Comparison of ENCODE assay signal across 8 cellular contexts in genomic region chr12:45728625-45729232, GRCh38. TPM values are rescaled to one million over a fixed set of nuclear protein-coding genes. Genes with fewer than 3 reads are reported as not detected.
DNase-seq lines count a peak whose midpoint lies in the region; ATAC-seq and TF ChIP-seq lines count a peak whose summit lies in the region.

No MANE protein-coding gene starts in this region.

- H3K27me3 ChIP-seq in SK-N-SH (ENCODE audit: insufficient read depth) (no peaks in the 10 kb centered on the region), thymus (ENCODE audit: control insufficient read depth, insufficient read depth) (no peaks in the 10 kb centered on the region)

- peak overlapping the region; percentile 83 for H2AFZ ChIP-seq in SK-N-SH (ENCODE audit: low read depth)

- TF ChIP-seq EP300 in SK-N-SH (IDR thresholded peaks at IDR 0.05; ENCODE audit: borderline replicate concordance in 1 of 2, low read depth in 1 of 2, low read length in 1 of 2): peak; percentile 50 to 54; a peak in 2 of 4 replicates

- WGBS in SK-N-SH (ENCODE audit: low lambda C conversion rate): under 1% methylated on average over 24 of the region's 66 CpGs
- WGBS in thymus: under 1% methylated on average over 66 of the region's 66 CpGs

- peak overlapping the region; percentile 100 for H3K4me3 Mint-ChIP-seq in activated naive CD8-positive, alpha-beta T cell
- H3K4me3 Mint-ChIP-seq in osteocyte (ENCODE audit: unreplicated experiment): peak overlapping the region; percentile 87

- peaks cover 59% of the 10 kb centered on the region for H3K79me2 ChIP-seq in SK-N-SH (ENCODE audit: insufficient read depth)

- ATAC-seq in HG02623 (IDR thresholded peaks at IDR 0.05; ENCODE audit: unreplicated experiment): peak; percentile 49

- H3K9ac ChIP-seq in SK-N-SH: peak overlapping the region; percentile 97

- H3K4me1 ChIP-seq in SK-N-SH (ENCODE audit: control insufficient read depth in 1 of 2, insufficient read depth in 2 of 2, low read depth in 1 of 2, low read length in 1 of 2): peaks cover 10 to 17% of the 10 kb centered on the region in 2 experiments; a peak in 3 of 4 replicates
- no peaks in the 10 kb centered on the region for H3K4me1 ChIP-seq in thymus (ENCODE audit: control insufficient read depth, insufficient read depth, low read length)

- DNase-seq in GM12865 (ENCODE audit: low read depth) (peak; percentile 99), NCI-H1092 (lab: John Stamatoyannopoulos, UW) (peak; percentile 99), SK-N-SH (peak; percentile 86), head of caudate nucleus (peak; percentile 91 to 99 (median 96)), osteocyte (ENCODE audit: extremely low spot score, unreplicated experiment) (peak; percentile 99)

- no peaks in the 10 kb centered on the region for H3K27me3 Mint-ChIP-seq in activated naive CD8-positive, alpha-beta T cell
- no peaks in the 10 kb centered on the region for H3K27me3 Mint-ChIP-seq in osteocyte (ENCODE audit: unreplicated experiment)

- peak overlapping the region; percentile 92 for H3K4me3 ChIP-seq in GM12865 (ENCODE audit: low read depth, low read length)
- H3K4me3 ChIP-seq in SK-N-SH (ENCODE audit: low read depth in 2 of 2, low read length in 1 of 2): peak overlapping the region; percentile 90 to 93
- peak overlapping the region; percentile 100 for H3K4me3 ChIP-seq in thymus (ENCODE audit: low read length)

- POLR2A ChIA-PET in SK-N-SH (lab: Yijun Ruan, JAX): interaction anchor here (0.5 to 2.1 kb wide), 6 partner anchors 13 to 513 kb away, joined by 3 to 9 read pairs (median 4); partner anchors contain the start of gene ANO6

- peak; percentile 49 for TF ChIP-seq RAD21 in SK-N-SH (IDR thresholded peaks at IDR 0.05; ENCODE audit: low read length)

- TF ChIP-seq CTCF in GM12865 (IDR thresholded peaks at IDR 0.05; ENCODE audit: insufficient read depth, low read depth, low read length, missing control alignments) (peak; percentile 94), SK-N-SH (IDR thresholded peaks at IDR 0.05) (peak; percentile 81), osteocyte (IDR thresholded peaks at IDR 0.05) (peak; percentile 97)

- no peaks in the 10 kb centered on the region for H3K9me2 ChIP-seq in SK-N-SH

- peaks cover 46% of the 10 kb centered on the region for H3F3A ChIP-seq in SK-N-SH (replicated peaks; ENCODE audit: insufficient read depth)

- H3K36me3 Mint-ChIP-seq in activated naive CD8-positive, alpha-beta T cell: peaks cover 3% of the 10 kb centered on the region
- no peaks in the 10 kb centered on the region for H3K36me3 Mint-ChIP-seq in osteocyte (ENCODE audit: unreplicated experiment)

- peaks cover 12% of the 10 kb centered on the region for H4K20me1 ChIP-seq in SK-N-SH (ENCODE audit: insufficient read depth)

- H3K9me3 ChIP-seq in SK-N-SH: no peaks in the 10 kb centered on the region
- no peaks in the 10 kb centered on the region for H3K9me3 ChIP-seq in thymus (ENCODE audit: control insufficient read depth)

- peaks cover 37% of the 10 kb centered on the region for H3K4me1 Mint-ChIP-seq in activated naive CD8-positive, alpha-beta T cell (ENCODE audit: low read depth)
- H3K4me1 Mint-ChIP-seq in osteocyte (ENCODE audit: unreplicated experiment): peaks cover 35% of the 10 kb centered on the region

- H3K9me3 Mint-ChIP-seq in activated naive CD8-positive, alpha-beta T cell (ENCODE audit: low read depth): no peaks in the 10 kb centered on the region
- no peaks in the 10 kb centered on the region for H3K9me3 Mint-ChIP-seq in osteocyte (ENCODE audit: unreplicated experiment)

- H3K27ac ChIP-seq in SK-N-SH (ENCODE audit: low read depth in 2 of 2, low read length in 1 of 2) (peak overlapping the region; percentile 94 to 99), thymus (ENCODE audit: low read depth) (peak overlapping the region; percentile 100)

- CTCF ChIA-PET in SK-N-SH (lab: Yijun Ruan, JAX): interaction anchor here (0.6 to 9.2 kb wide), 21 partner anchors 8 to 1887 kb away, joined by 3 to 70 read pairs (median 3); partner anchors contain the start of gene ANO6

- intact Hi-C loops in head of caudate nucleus (cut with DNase I): loop anchor here (2.0 to 10.0 kb wide), 4 partner anchors 114 to 511 kb away; partner anchors contain the start of genes ANO6 and SCAF11

- peak overlapping the region; percentile 98 for H3K27ac Mint-ChIP-seq in activated naive CD8-positive, alpha-beta T cell
- peak overlapping the region; percentile 99 for H3K27ac Mint-ChIP-seq in osteocyte (ENCODE audit: unreplicated experiment)

- H3K4me2 ChIP-seq in SK-N-SH: peak overlapping the region; percentile 86

- peaks cover 13 to 15% of the 10 kb centered on the region in 2 experiments for H3K36me3 ChIP-seq in SK-N-SH (replicated peaks in 1 of 2; ENCODE audit: control insufficient read depth in 1 of 2, insufficient read depth in 2 of 2, low read length in 1 of 2)
- no peaks in the 10 kb centered on the region for H3K36me3 ChIP-seq in thymus (ENCODE audit: control insufficient read depth, insufficient read depth)

TF ChIP-seq in SK-N-SH, 30 proteins besides CTCF, POLR2A, EP300 and RAD21 (continues in another document):
- TF ChIP-seq GATA2 (CRISPR knock-in tag; IDR thresholded peaks at IDR 0.05) (no peak), SIN3A (IDR thresholded peaks at IDR 0.05; ENCODE audit: borderline replicate concordance, low read depth, low read length) (no peak; the same call in 1 of the 2 replicates), JUND (IDR thresholded peaks at IDR 0.05) (no peak), POLR2AphosphoS5 (IDR thresholded peaks at IDR 0.05; ENCODE audit: low read depth, low read length) (peak; percentile 23; the same call in 1 of the 2 replicates), TCF12 (IDR thresholded peaks at IDR 0.05) (0 out of 2 replicates have a peak, but pooled peaks have one; percentile 50), FOXM1 (IDR thresholded peaks at IDR 0.05; ENCODE audit: low read depth) (no peak), YY1 (IDR thresholded peaks at IDR 0.05; ENCODE audit: low read depth) (no peak; the same call in none of the 2 replicates), FOXJ3 (CRISPR knock-in tag; IDR thresholded peaks at IDR 0.05) (0 out of 2 replicates have a peak, but pooled peaks have one; percentile 60), REST (IDR thresholded peaks at IDR 0.05; ENCODE audit: low read depth, low read length) (peak; percentile 38; the same call in 1 of the 2 replicates), USF1 (IDR thresholded peaks at IDR 0.05; ENCODE audit: borderline replicate concordance, low read depth) (no peak), TAF1 (IDR thresholded peaks at IDR 0.05; ENCODE audit: borderline replicate concordance, low read depth, low read length) (peak; percentile 80), EZH2phosphoT487 (IDR thresholded peaks at IDR 0.05; ENCODE audit: borderline replicate concordance, low read depth) (no peak), FOSL2 (IDR thresholded peaks at IDR 0.05; ENCODE audit: borderline replicate concordance, low read depth) (no peak), MXI1 (IDR thresholded peaks at IDR 0.05; ENCODE audit: low read depth, low read length) (peak; percentile 87), NFIC (IDR thresholded peaks at IDR 0.05; ENCODE audit: borderline replicate concordance) (peak; percentile 37; the same call in 1 of the 2 replicates)

RNA-seq across cellular contexts. Expression of gene ARID2, which starts 0.8 kb away (rescaled TPM):
- polyA plus RNA-seq in SK-N-SH (2012; rRNA removed) (5.9 and 8.0 TPM in 2 replicates), thymus (15.6 TPM)
- 5.7 and 6.6 TPM in 2 replicates for polyA plus RNA-seq in SK-N-SH (2012; cell fraction: cytosol; rRNA removed)
- 6.1 and 15.6 TPM in 2 replicates for polyA plus RNA-seq in SK-N-SH (2012; cell fraction: nucleus; rRNA removed)
- 38.1 and 44.4 TPM in 2 replicates for total RNA-seq in osteocyte

Comparison
In these comparisons a context has a peak if more than half of its experiments do, and no peak if none do; other contexts are left out.
1. Peak in every context shown above with its lines: DNase-seq, ATAC-seq, H3K4me3 ChIP-seq and H3K27ac ChIP-seq.